Comparison of ENCODE assay signal across 8 cellular contexts in the genomic region with DNA sequence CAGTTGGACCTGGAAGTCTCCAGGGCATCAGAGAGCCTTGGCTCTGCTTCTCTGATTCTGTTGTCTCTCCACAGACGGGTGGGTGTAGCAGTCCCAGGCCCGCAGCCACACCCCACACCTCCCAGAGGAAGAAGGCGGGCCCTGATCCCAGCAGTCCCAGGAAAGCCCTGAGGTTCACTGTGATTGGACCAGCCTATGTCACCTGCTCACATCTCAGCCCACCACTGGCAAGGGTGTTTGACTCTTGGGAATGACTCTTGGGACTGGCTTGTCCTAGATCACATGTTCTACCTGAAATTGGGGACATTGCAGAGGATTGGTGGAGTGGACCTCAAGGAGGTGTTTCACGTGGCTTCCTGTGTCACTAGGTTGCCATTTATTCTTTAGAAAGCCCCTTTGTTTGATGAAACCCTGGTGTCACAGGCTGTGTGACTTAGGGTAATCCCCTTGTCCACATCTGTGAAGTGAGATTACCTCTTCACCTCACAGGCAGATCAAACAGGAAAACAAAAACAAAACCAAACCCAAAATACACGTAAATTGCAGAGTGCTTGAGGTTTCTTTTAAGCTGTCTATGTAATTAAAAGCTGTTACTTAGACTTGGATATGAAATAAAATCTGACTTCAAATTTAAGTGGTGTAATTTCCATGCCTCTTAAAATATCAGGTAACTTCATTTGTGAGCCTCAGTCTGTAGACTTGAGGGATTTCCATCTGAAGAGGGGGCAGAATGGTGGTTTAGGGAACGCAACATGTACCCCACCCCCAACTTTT. TPM values are rescaled to one million over a fixed set of nuclear protein-coding genes. Genes with fewer than 3 reads are reported as not detected.
A peak's percentile ranks its signal among the peaks of the same experiment; 100 is the strongest.
DNase-seq lines count a peak whose midpoint lies in the region; ATAC-seq and TF ChIP-seq lines count a peak whose summit lies in the region.

No MANE protein-coding gene starts in this region.

- peak; percentile 97 for ATAC-seq in HG03039 (IDR thresholded peaks at IDR 0.05; ENCODE audit: unreplicated experiment)
- ATAC-seq in naive thymus-derived CD4-positive, alpha-beta T cell: peak; percentile 95

- H3K9me3 Mint-ChIP-seq in naive thymus-derived CD4-positive, alpha-beta T cell: no peaks in the 10 kb centered on the region

- peak overlapping the region; percentile 13 to 74 (median 50) for H3K4me3 Mint-ChIP-seq in naive thymus-derived CD4-positive, alpha-beta T cell

- H3K4me3 ChIP-seq in naive thymus-derived CD4-positive, alpha-beta T cell (ENCODE audit: low read length): no peak overlapping the region
- no peak overlapping the region for H3K4me3 ChIP-seq in BE2C (ENCODE audit: low read depth, low read length)

- peaks cover 27 to 84% (median 62%) of the 10 kb centered on the region in 7 donors for H3K4me1 Mint-ChIP-seq in naive thymus-derived CD4-positive, alpha-beta T cell

- no peak for TF ChIP-seq CTCF in BE2C (IDR thresholded peaks at IDR 0.05; ENCODE audit: low read depth, low read length)

- peaks cover 3 to 24% (median 13%) of the 10 kb centered on the region in 5 donors for H3K36me3 Mint-ChIP-seq in naive thymus-derived CD4-positive, alpha-beta T cell

- peak overlapping the region; percentile 31 to 98 (median 93) for H3K27ac Mint-ChIP-seq in naive thymus-derived CD4-positive, alpha-beta T cell

- H3K36me3 ChIP-seq in naive thymus-derived CD4-positive, alpha-beta T cell (ENCODE audit: control insufficient read depth in 2 of 3, insufficient read depth in 3 of 3, low read length in 3 of 3): no peaks in the 10 kb centered on the region
- H3K36me3 ChIP-seq in BE2C: no peaks in the 10 kb centered on the region

- POLR2A ChIA-PET in naive thymus-derived CD4-positive, alpha-beta T cell (lab: Charles Lee): interaction anchor here (0.6 to 0.7 kb wide), 2 partner anchors 11 to 20 kb away, joined by 3 read pairs; no protein-coding TSS in a partner anchor

- H3K4me1 ChIP-seq in naive thymus-derived CD4-positive, alpha-beta T cell (ENCODE audit: control insufficient read depth in 2 of 2, insufficient read depth in 2 of 2, low read length in 2 of 2): peaks cover 14 to 15% of the 10 kb centered on the region in 2 donors
- no peaks in the 10 kb centered on the region for H3K4me1 ChIP-seq in BE2C

- intact Hi-C loops in naive thymus-derived CD4-positive, alpha-beta T cell (cut with micrococcal nuclease): loop anchor here (1.0 to 5.0 kb wide), 5 partner anchors 26 to 342 kb away; a partner anchor contains a TSS

- CTCF ChIA-PET in naive thymus-derived CD4-positive, alpha-beta T cell (lab: Charles Lee): interaction anchor here (0.7 kb wide), 1 partner anchor 27 kb away, joined by 3 read pairs; no protein-coding TSS in a partner anchor

- peaks cover 0 to 2% (median 0%) of the 10 kb centered on the region in 5 donors for H3K27me3 Mint-ChIP-seq in naive thymus-derived CD4-positive, alpha-beta T cell

- peak overlapping the region; percentile 48 for H3K27ac ChIP-seq in naive thymus-derived CD4-positive, alpha-beta T cell (ENCODE audit: low read depth, low read length)

- peak; percentile 53 for DNase-seq in stimulated activated CD4-positive, alpha-beta T cell treated with anti-CD3 and anti-CD28 coated beads, Interleukin-1b, Interleukin-23, amount 100 ng/mL, for 48 hours
- no peak for DNase-seq in stimulated activated CD4-positive, alpha-beta T cell treated with anti-CD3 and anti-CD28 coated beads, Interleukin-2, amount 100 ng/mL, for 48 hours
- DNase-seq in activated CD4-positive, alpha-beta T cell treated with anti-CD3 and anti-CD28 coated beads, Interleukin-2, amount 50 U/mL, for 1 hour: peak; percentile 15
- DNase-seq in naive thymus-derived CD4-positive, alpha-beta T cell: peak in 8 of 9 donors; percentile 41 to 83 (median 69)
- DNase-seq in NCI-H446 (lab: John Stamatoyannopoulos, UW) (no peak), COR-L47 (lab: John Stamatoyannopoulos, UW) (no peak), BE2C (no peak)

- H3K27me3 ChIP-seq in naive thymus-derived CD4-positive, alpha-beta T cell (ENCODE audit: control insufficient read depth in 2 of 2, insufficient read depth in 2 of 2, low read length in 2 of 2): no peaks in the 10 kb centered on the region
- no peaks in the 10 kb centered on the region for H3K27me3 ChIP-seq in BE2C

- no peaks in the 10 kb centered on the region for H3K9me3 ChIP-seq in naive thymus-derived CD4-positive, alpha-beta T cell (ENCODE audit: control insufficient read depth in 2 of 3, low read length in 3 of 3)
- no peaks in the 10 kb centered on the region for H3K9me3 ChIP-seq in BE2C

RNA-seq across cellular contexts. Expression of a gene that starts 26.7 kb away (rescaled TPM):
- 10 to 100 TPM; 39.3 to 66.7 (median 64.9) TPM for total RNA-seq in naive thymus-derived CD4-positive, alpha-beta T cell
- 10 to 100 TPM; 15.7 to 42.2 TPM for polyA plus RNA-seq in naive thymus-derived CD4-positive, alpha-beta T cell
- 20.1 TPM for polyA plus RNA-seq in BE2C (2012; ENCODE audit: insufficient read depth, insufficient read length, low read depth)

Comparison
In these comparisons a context has a peak if more than half of its experiments do, and no peak if none do; other contexts are left out.
1. DNase-seq: peak in stimulated activated CD4-positive, alpha-beta T cell treated with anti-CD3 and anti-CD28 coated beads, Interleukin-1b, Interleukin-23, amount 100 ng/mL, for 48 hours (single experiment), activated CD4-positive, alpha-beta T cell treated with anti-CD3 and anti-CD28 coated beads, Interleukin-2, amount 50 U/mL, for 1 hour (single experiment) and naive thymus-derived CD4-positive, alpha-beta T cell (8 of 9); none in stimulated activated CD4-positive, alpha-beta T cell treated with anti-CD3 and anti-CD28 coated beads, Interleukin-2, amount 100 ng/mL, for 48 hours (0 of 2), NCI-H446 (0 of 2), COR-L47 (single experiment) and BE2C (single experiment).